ENCODE assay signal across 12 cellular contexts in genomic region chr21:36471254-36471723, GRCh38. TPM values are rescaled to one million over a fixed set of nuclear protein-coding genes. Genes with fewer than 3 reads are reported as not detected.
DNase-seq lines count a peak whose midpoint lies in the region; ATAC-seq and TF ChIP-seq lines count a peak whose summit lies in the region.
"Had no signal": no experiment of that assay in that cellular context is flagged by ENCODE, and none has a peak within 500 bp of the region (broad histone marks: within the 10 kb centered on the region; RNA-seq: fewer than 3 reads in every experiment).

No MANE protein-coding gene starts in this region.

- no peaks in the 10 kb centered on the region for H3K9me3 ChIP-seq in OCI-LY3 (ENCODE audit: insufficient read depth, low read length)
- H3K9me3 ChIP-seq in left lung: no peaks in the 10 kb centered on the region
- H3K9me3 ChIP-seq: vagina had no signal

- H3K36me3 Mint-ChIP-seq in GM23338 (ENCODE audit: low read depth): no peaks in the 10 kb centered on the region

- H4K20me1 ChIP-seq in GM23338 (replicated peaks; ENCODE audit: insufficient read depth) (no peaks in the 10 kb centered on the region), OCI-LY3 (ENCODE audit: insufficient read depth, low read length) (no peaks in the 10 kb centered on the region)

- no peaks in the 10 kb centered on the region for H3K27me3 ChIP-seq in GM23338 (ENCODE audit: insufficient read depth)
- no peaks in the 10 kb centered on the region for H3K27me3 ChIP-seq in OCI-LY3 (ENCODE audit: low read depth, low read length)
- H3K27me3 ChIP-seq in left lung: no peaks in the 10 kb centered on the region
- H3K27me3 ChIP-seq: vagina had no signal

- DNase-seq in GM23338 (ENCODE audit: low spot score): no peak
- no peak for DNase-seq in left lung
- no peak for DNase-seq in HCEC 1CT
- no peak for DNase-seq in NCI-H748 (lab: John Stamatoyannopoulos, UW; ENCODE audit: unreplicated experiment)
- no peak for DNase-seq in activated gamma-delta T cell (lab: John Stamatoyannopoulos, UW)
- DNase-seq: NCI-H446 had no signal

- peaks cover 2% of the 10 kb centered on the region for H3K9me3 Mint-ChIP-seq in GM23338

- TF ChIP-seq CTCF in GM23338 (conservative IDR thresholded peaks at IDR 0.05; ENCODE audit: low read depth in 2 of 2) (no peak), OCI-LY3 (IDR thresholded peaks at IDR 0.05; ENCODE audit: low read depth, low read length) (no peak), left lung (IDR thresholded peaks at IDR 0.05) (no peak)

- H3F3A ChIP-seq in GM23338 (replicated peaks; ENCODE audit: low read depth): no peaks in the 10 kb centered on the region

- peak overlapping the region; percentile 31; the same call in 1 of the 2 replicates for H3K9ac ChIP-seq in OCI-LY3 (ENCODE audit: low read length)

- peaks cover 4% of the 10 kb centered on the region for H3K27me3 Mint-ChIP-seq in GM23338 (ENCODE audit: insufficient read depth, low read depth, poor library complexity)

- H3K4me1 ChIP-seq in GM23338 (ENCODE audit: insufficient read depth) (no peaks in the 10 kb centered on the region), OCI-LY3 (ENCODE audit: low read length) (peaks cover 24% of the 10 kb centered on the region), left lung (no peaks in the 10 kb centered on the region)
- H3K4me1 ChIP-seq: vagina had no signal

- no peak overlapping the region for H3K4me2 ChIP-seq in GM23338
- H3K4me2 ChIP-seq in OCI-LY3 (ENCODE audit: low read length): peak overlapping the region; percentile 50

- peak overlapping the region; percentile 75; the same call in 1 of the 2 replicates for H3K27ac Mint-ChIP-seq in GM23338
- H3K27ac Mint-ChIP-seq: activated naive CD8-positive, alpha-beta T cell had no signal

- no peaks in the 10 kb centered on the region; the same call in 1 of the 2 replicates for H3K9me2 ChIP-seq in GM23338 (ENCODE audit: insufficient read depth)

- H3K4me3 Mint-ChIP-seq in GM23338: no peak overlapping the region
- H3K4me3 Mint-ChIP-seq: activated naive CD8-positive, alpha-beta T cell had no signal

- H3K36me3 ChIP-seq in GM23338 (ENCODE audit: insufficient read depth) (no peaks in the 10 kb centered on the region), OCI-LY3 (replicated peaks; ENCODE audit: low read depth, low read length) (no peaks in the 10 kb centered on the region), left lung (no peaks in the 10 kb centered on the region)
- H3K36me3 ChIP-seq: vagina had no signal

- H2AFZ ChIP-seq in GM23338 (peak overlapping the region; percentile 12; the same call in 1 of the 2 replicates), OCI-LY3 (ENCODE audit: low read depth, low read length) (no peak overlapping the region)

- H3K27ac ChIP-seq in GM23338 (ENCODE audit: low read depth): no peak overlapping the region
- peak overlapping the region; percentile 86 for H3K27ac ChIP-seq in OCI-LY3 (ENCODE audit: low read length)
- no peak overlapping the region for H3K27ac ChIP-seq in left lung
- H3K27ac ChIP-seq: vagina had no signal

- peaks cover 11% of the 10 kb centered on the region for H3K4me1 Mint-ChIP-seq in GM23338

- H3K4me3 ChIP-seq in GM23338 (no peak overlapping the region), OCI-LY3 (ENCODE audit: low read length) (peak overlapping the region; percentile 17; the same call in 1 of the 2 replicates), left lung (no peak overlapping the region)
- H3K4me3 ChIP-seq: vagina had no signal

- H3K79me2 ChIP-seq in GM23338 (replicated peaks; ENCODE audit: insufficient read depth): no peaks in the 10 kb centered on the region
- no peaks in the 10 kb centered on the region for H3K79me2 ChIP-seq in OCI-LY3 (ENCODE audit: low read length)

- ATAC-seq in GM18858 (IDR thresholded peaks at IDR 0.05; ENCODE audit: unreplicated experiment): peak; percentile 77
- no peak for ATAC-seq in GM23338
- ATAC-seq in left lung: peak; percentile 22

- intact Hi-C loops in left lung (cut with DNase I): no loop called here

TF ChIP-seq in GM23338, 12 proteins besides CTCF, POLR2A, EP300 and RAD21 (continues in another document):
- no peak for TF ChIP-seq ZNF331 (CRISPR knock-in tag; IDR thresholded peaks at IDR 0.05; ENCODE audit: low read depth)
- no peak for TF ChIP-seq STAT1 (IDR thresholded peaks at IDR 0.05; ENCODE audit: unreplicated experiment)
- no peak for TF ChIP-seq ZNF462 (CRISPR knock-in tag; IDR thresholded peaks at IDR 0.05)
- no peak for TF ChIP-seq EZH2 (IDR thresholded peaks at IDR 0.05; ENCODE audit: low read depth, unreplicated experiment)
- no peak for TF ChIP-seq ETS1 (IDR thresholded peaks at IDR 0.05)
- TF ChIP-seq EZH2phosphoT487 (IDR thresholded peaks at IDR 0.05; ENCODE audit: unreplicated experiment): no peak
- no peak for TF ChIP-seq CREB1 (CRISPR knock-in tag; IDR thresholded peaks at IDR 0.05; ENCODE audit: low read depth)
- TF ChIP-seq NANOG (IDR thresholded peaks at IDR 0.05; ENCODE audit: borderline replicate concordance): no peak
- TF ChIP-seq ZNF114 (CRISPR knock-in tag; IDR thresholded peaks at IDR 0.05): no peak
- TF ChIP-seq POLR2AphosphoS5 (IDR thresholded peaks at IDR 0.05; ENCODE audit: low read depth): no peak
- no peak for TF ChIP-seq JUNB (IDR thresholded peaks at IDR 0.05; ENCODE audit: unreplicated experiment)

RNA-seq across cellular contexts. Expression of gene CLDN14, which starts 8.6 kb away (rescaled TPM):
- not detected in 2 replicates for total RNA-seq in GM23338 (2014; rRNA removed; shearing (Covaris generic))
- polyA plus RNA-seq in GM23338 (2016; fragmentation: Nextera tagmentation; extraction: Ambion mirVana): not detected in 2 replicates
- not detected for total RNA-seq in left lung
- total RNA-seq: fibroblast of lung, mononuclear cell, vagina had no signal
- polyA plus RNA-seq: fibroblast of lung had no signal
